In the genomic region with DNA sequence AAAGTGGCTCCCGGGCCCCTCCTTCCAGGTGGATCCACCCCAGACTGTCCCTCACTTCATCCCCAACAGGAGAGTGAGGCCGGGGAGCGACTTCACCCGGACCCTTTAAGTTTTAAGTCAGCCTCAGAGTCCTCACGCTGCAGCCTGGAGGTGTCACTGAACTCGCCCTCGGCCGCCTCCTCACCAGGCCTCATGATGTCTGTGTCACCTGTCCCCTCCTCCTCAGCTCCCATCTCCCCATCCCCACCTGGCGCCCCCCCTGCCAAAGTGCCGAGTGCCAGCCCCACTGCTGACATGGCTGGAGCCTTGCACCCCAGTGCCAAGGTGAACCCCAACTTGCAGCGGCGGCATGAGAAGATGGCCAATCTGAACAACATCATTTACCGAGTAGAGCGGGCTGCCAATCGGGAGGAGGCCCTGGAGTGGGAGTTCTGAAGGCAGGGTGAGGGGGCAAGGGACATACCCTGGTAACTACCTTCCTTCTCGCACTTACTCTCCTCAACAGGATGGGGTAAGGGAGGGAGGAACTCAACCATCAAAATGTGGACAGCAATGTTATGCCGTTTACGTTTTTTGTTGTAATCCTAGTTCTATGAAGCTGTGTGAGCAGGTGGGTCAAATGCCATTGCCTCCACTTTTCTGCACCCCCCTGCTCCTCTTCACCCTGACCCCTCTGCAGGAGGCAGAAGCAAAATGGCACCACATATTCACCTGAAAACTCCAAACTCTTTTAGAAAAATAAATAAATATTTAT, we compare ENCODE assay signal across 26 cellular contexts.
"Had no signal": no experiment of that assay in that cellular context is flagged by ENCODE, and none has a peak within 500 bp of the region (broad histone marks: within the 10 kb centered on the region; RNA-seq: fewer than 3 reads in every experiment).

No MANE protein-coding gene starts in this region.

- DNase-seq: activated B cell treated with CpG ODN at 0.5 μM for 24 hours; activated CD4-positive, alpha-beta T cell treated with anti-CD3 and anti-CD28 coated beads for 48 hours; activated CD4-positive, alpha-beta T cell treated with anti-CD3 and anti-CD28 coated beads, Interleukin-2, amount 50 U/mL, for 1 hour; activated CD4-positive, alpha-beta T cell treated with anti-CD3 and anti-CD28 coated beads, Interleukin-2, amount 50 U/mL, for 48 hours; activated CD8-positive, alpha-beta memory T cell treated with anti-CD3 and anti-CD28 coated beads for 24 hours; activated CD8-positive, alpha-beta T cell treated with anti-CD3 and anti-CD28 coated beads for 36 hours; activated effector memory CD4-positive, alpha-beta T cell treated with Interleukin-2 at 50 U/mL for 16 hours; activated gamma-delta T cell treated with Interleukin-2 at 50 U/mL for 16 hours; activated naive CD4-positive, alpha-beta T cell treated with anti-CD3 and anti-CD28 coated beads, Interleukin-2, amount 50 U/mL, for 16 hours; activated naive CD4-positive, alpha-beta T cell treated with Interleukin-2 at 50 U/mL for 16 hours; activated T-cell treated with anti-CD3 and anti-CD28 coated beads, Interleukin-2, amount 50 U/mL, for 4 hours; amniotic stem cell; anterior cingulate cortex; brain microvascular endothelial cell; dorsolateral prefrontal cortex; effector memory CD4-positive, alpha-beta T cell; endodermal cell; foreskin fibroblast; head of caudate nucleus; T-helper 17 cell; T1000; WERI-Rb-1 had no signal

- H3K36me3 ChIP-seq: brain microvascular endothelial cell, WERI-Rb-1 had no signal

- ATAC-seq: activated CD4-positive, CD25-positive, alpha-beta regulatory T cell treated with anti-CD3 and anti-CD28 coated beads, Interleukin-2, amount 50 U/mL, for 24 hours; activated CD8-positive, alpha-beta T cell treated with anti-CD3 and anti-CD28 coated beads for 36 hours; activated T-cell treated with anti-CD3 and anti-CD28 coated beads, Interleukin-2, amount 50 U/mL, for 4 hours; activated T-helper 17 cell treated with anti-CD3 and anti-CD28 coated beads, Interleukin-2, amount 50 U/mL, for 72 hours; esophagus mucosa; T-helper 17 cell had no signal

- H3K27ac ChIP-seq: brain microvascular endothelial cell, coronary artery, dorsolateral prefrontal cortex, WERI-Rb-1 had no signal

- H3K27me3 ChIP-seq: brain microvascular endothelial cell, dorsolateral prefrontal cortex had no signal

- H3K4me3 ChIP-seq: coronary artery, dorsolateral prefrontal cortex had no signal
